2 cellular contexts compared by ENCODE assay signal in genomic region chr6:6900566-6901204, GRCh38.
TF ChIP-seq lines count a peak whose summit lies in the region.

No MANE protein-coding gene starts in this region.

TF ChIP-seq in GM23338, 12 proteins besides CTCF, POLR2A, EP300 and RAD21:
- TF ChIP-seq ZNF331 (CRISPR knock-in tag; IDR thresholded peaks at IDR 0.05; ENCODE audit: low read depth) (no peak), CREB1 (CRISPR knock-in tag; IDR thresholded peaks at IDR 0.05; ENCODE audit: low read depth) (no peak), NANOG (IDR thresholded peaks at IDR 0.05; ENCODE audit: borderline replicate concordance) (no peak), EZH2 (IDR thresholded peaks at IDR 0.05; ENCODE audit: low read depth, unreplicated experiment) (no peak), ZNF114 (CRISPR knock-in tag; IDR thresholded peaks at IDR 0.05) (no peak), ZNF462 (CRISPR knock-in tag; IDR thresholded peaks at IDR 0.05) (no peak), EZH2phosphoT487 (IDR thresholded peaks at IDR 0.05; ENCODE audit: unreplicated experiment) (no peak), STAT1 (IDR thresholded peaks at IDR 0.05; ENCODE audit: unreplicated experiment) (no peak), JUNB (IDR thresholded peaks at IDR 0.05; ENCODE audit: unreplicated experiment) (no peak), POLR2AphosphoS5 (IDR thresholded peaks at IDR 0.05; ENCODE audit: low read depth) (no peak)
- TF ChIP-seq, protein P1, sequence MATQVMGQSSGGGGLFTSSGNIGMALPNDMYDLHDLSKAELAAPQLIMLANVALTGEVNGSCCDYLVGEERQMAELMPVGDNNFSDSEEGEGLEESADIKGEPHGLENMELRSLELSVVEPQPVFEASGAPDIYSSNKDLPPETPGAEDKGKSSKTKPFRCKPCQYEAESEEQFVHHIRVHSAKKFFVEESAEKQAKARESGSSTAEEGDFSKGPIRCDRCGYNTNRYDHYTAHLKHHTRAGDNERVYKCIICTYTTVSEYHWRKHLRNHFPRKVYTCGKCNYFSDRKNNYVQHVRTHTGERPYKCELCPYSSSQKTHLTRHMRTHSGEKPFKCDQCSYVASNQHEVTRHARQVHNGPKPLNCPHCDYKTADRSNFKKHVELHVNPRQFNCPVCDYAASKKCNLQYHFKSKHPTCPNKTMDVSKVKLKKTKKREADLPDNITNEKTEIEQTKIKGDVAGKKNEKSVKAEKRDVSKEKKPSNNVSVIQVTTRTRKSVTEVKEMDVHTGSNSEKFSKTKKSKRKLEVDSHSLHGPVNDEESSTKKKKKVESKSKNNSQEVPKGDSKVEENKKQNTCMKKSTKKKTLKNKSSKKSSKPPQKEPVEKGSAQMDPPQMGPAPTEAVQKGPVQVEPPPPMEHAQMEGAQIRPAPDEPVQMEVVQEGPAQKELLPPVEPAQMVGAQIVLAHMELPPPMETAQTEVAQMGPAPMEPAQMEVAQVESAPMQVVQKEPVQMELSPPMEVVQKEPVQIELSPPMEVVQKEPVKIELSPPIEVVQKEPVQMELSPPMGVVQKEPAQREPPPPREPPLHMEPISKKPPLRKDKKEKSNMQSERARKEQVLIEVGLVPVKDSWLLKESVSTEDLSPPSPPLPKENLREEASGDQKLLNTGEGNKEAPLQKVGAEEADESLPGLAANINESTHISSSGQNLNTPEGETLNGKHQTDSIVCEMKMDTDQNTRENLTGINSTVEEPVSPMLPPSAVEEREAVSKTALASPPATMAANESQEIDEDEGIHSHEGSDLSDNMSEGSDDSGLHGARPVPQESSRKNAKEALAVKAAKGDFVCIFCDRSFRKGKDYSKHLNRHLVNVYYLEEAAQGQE (IDR thresholded peaks at IDR 0.05; ENCODE audit: unreplicated experiment), result no peak
- TF ChIP-seq, protein P2, sequence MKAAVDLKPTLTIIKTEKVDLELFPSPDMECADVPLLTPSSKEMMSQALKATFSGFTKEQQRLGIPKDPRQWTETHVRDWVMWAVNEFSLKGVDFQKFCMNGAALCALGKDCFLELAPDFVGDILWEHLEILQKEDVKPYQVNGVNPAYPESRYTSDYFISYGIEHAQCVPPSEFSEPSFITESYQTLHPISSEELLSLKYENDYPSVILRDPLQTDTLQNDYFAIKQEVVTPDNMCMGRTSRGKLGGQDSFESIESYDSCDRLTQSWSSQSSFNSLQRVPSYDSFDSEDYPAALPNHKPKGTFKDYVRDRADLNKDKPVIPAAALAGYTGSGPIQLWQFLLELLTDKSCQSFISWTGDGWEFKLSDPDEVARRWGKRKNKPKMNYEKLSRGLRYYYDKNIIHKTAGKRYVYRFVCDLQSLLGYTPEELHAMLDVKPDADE (IDR thresholded peaks at IDR 0.05), result no peak

TF ChIP-seq in H1, 55 proteins besides CTCF, POLR2A, EP300 and RAD21:
- no peak for TF ChIP-seq MAX (IDR thresholded peaks at IDR 0.05)
- no peak for TF ChIP-seq RBBP5 (IDR thresholded peaks at IDR 0.05; ENCODE audit: borderline replicate concordance, low read depth, low read length)
